8 cellular contexts compared by ENCODE assay signal in genomic region chr6:142926494-142927273, GRCh38. TPM values are rescaled to one million over a fixed set of nuclear protein-coding genes. Genes with fewer than 3 reads are reported as not detected.
A peak's percentile ranks its signal among the peaks of the same experiment; 100 is the strongest.
DNase-seq lines count a peak whose midpoint lies in the region; ATAC-seq and TF ChIP-seq lines count a peak whose summit lies in the region.

No MANE protein-coding gene starts in this region.

- DNase-seq in GM06990 (ENCODE audit: extremely low read depth, insufficient read length) (peak; percentile 86), choroid plexus epithelial cell (ENCODE audit: low read depth) (peak; percentile 97), kidney epithelial cell (ENCODE audit: low read depth) (no peak), NCI-H1048 (lab: John Stamatoyannopoulos, UW) (no peak)
- DNase-seq in stimulated activated CD4-positive, alpha-beta T cell treated with anti-CD3 and anti-CD28 coated beads, Interleukin-15, amount 100 ng/mL, for 1 hour (ENCODE audit: low read depth in 1 of 2, low spot score in 1 of 2), result peak; percentile 28 to 53

- no peak for TF ChIP-seq CTCF in GM06990 (IDR thresholded peaks at IDR 0.05; ENCODE audit: insufficient read depth, low read length, poor library complexity, severe bottlenecking)
- TF ChIP-seq CTCF in choroid plexus epithelial cell (conservative IDR thresholded peaks at IDR 0.05; ENCODE audit: low read depth, low read length), result no peak
- no peak for TF ChIP-seq CTCF in kidney epithelial cell (IDR thresholded peaks at IDR 0.05; ENCODE audit: insufficient read depth, low read length, poor library complexity, severe bottlenecking)

- ATAC-seq in GM21717 (IDR thresholded peaks at IDR 0.05; ENCODE audit: unreplicated experiment), result peak; percentile 95
- peak; percentile 45 to 58 for ATAC-seq in activated CD4-positive, CD25-positive, alpha-beta regulatory T cell treated with anti-CD3 and anti-CD28 coated beads, Interleukin-2, amount 50 U/mL, for 24 hours

- no peak for TF ChIP-seq EP300 in Ishikawa (IDR thresholded peaks at IDR 0.05; ENCODE audit: borderline replicate concordance)

- H3K27me3 ChIP-seq in GM06990 (replicated peaks; ENCODE audit: control insufficient read depth, insufficient read depth, low read length) (no peaks in the 10 kb centered on the region), kidney epithelial cell (ENCODE audit: control insufficient read depth, insufficient read depth, low read length) (no peaks in the 10 kb centered on the region)

- H3K4me3 ChIP-seq in GM06990 (replicated peaks; ENCODE audit: low read depth, low read length), result peak overlapping the region; percentile 87
- H3K4me3 ChIP-seq in choroid plexus epithelial cell (ENCODE audit: low read depth, low read length), result peak overlapping the region; percentile 76
- H3K4me3 ChIP-seq in kidney epithelial cell (ENCODE audit: low read depth, low read length), result peak overlapping the region; percentile 66

- H3K36me3 ChIP-seq in GM06990 (ENCODE audit: control insufficient read depth, insufficient read depth, low read length) (no peaks in the 10 kb centered on the region), kidney epithelial cell (ENCODE audit: control insufficient read depth, insufficient read depth, low read length) (no peaks in the 10 kb centered on the region)

- no peak for TF ChIP-seq RAD21 in Ishikawa (IDR thresholded peaks at IDR 0.05; ENCODE audit: low read depth)

TF ChIP-seq in Ishikawa, 13 proteins besides CTCF, POLR2A, EP300 and RAD21:
- TF ChIP-seq FOXM1 (IDR thresholded peaks at IDR 0.05; ENCODE audit: borderline replicate concordance, low read depth) (no peak), USF1 (IDR thresholded peaks at IDR 0.05) (no peak), REST (IDR thresholded peaks at IDR 0.05; ENCODE audit: low read depth) (no peak), MAX (IDR thresholded peaks at IDR 0.05) (0 out of 2 replicates have a peak, but pooled peaks have one; percentile 44), ZBTB7A (IDR thresholded peaks at IDR 0.05; ENCODE audit: low read depth) (peak; percentile 63; the same call in 1 of the 2 replicates), TAF1 (IDR thresholded peaks at IDR 0.05; ENCODE audit: low read depth) (peak; percentile 29; the same call in 1 of the 2 replicates), NFIC (IDR thresholded peaks at IDR 0.05) (no peak), CREB1 (IDR thresholded peaks at IDR 0.05; ENCODE audit: low read depth) (no peak), TCF12 (IDR thresholded peaks at IDR 0.05; ENCODE audit: low read depth) (no peak)

RNA-seq across cellular contexts. Expression of gene HIVEP2, which starts 18.3 kb away (rescaled TPM):
- total RNA-seq in kidney epithelial cell, result 24.6 and 26.6 TPM in 2 replicates

Comparison
In these comparisons a context has a peak if more than half of its experiments do, and no peak if none do; other contexts are left out.
1. DNase-seq: peak in GM06990 (single experiment), choroid plexus epithelial cell (single experiment) and stimulated activated CD4-positive, alpha-beta T cell treated with anti-CD3 and anti-CD28 coated beads, Interleukin-15, amount 100 ng/mL, for 1 hour (2 of 2); none in kidney epithelial cell (single experiment) and NCI-H1048 (single experiment).
2. Peak in every context shown above with its lines, with median percentiles within 50 percentile points of each other: H3K4me3 ChIP-seq.